In genomic region chr10:126839094-126839761, GRCh38 we compare ENCODE assay signal across 11 cellular contexts.
DNase-seq lines count a peak whose midpoint lies in the region; ATAC-seq and TF ChIP-seq lines count a peak whose summit lies in the region.
"Had no signal": no experiment of that assay in that cellular context is flagged by ENCODE, and none has a peak within 500 bp of the region (broad histone marks: within the 10 kb centered on the region; RNA-seq: fewer than 3 reads in every experiment).

No MANE protein-coding gene starts in this region.

- H3K27ac ChIP-seq in A673 (ENCODE audit: low read depth, low read length, poor library complexity, severe bottlenecking), result no peak overlapping the region
- H3K27ac ChIP-seq in caudate nucleus (ENCODE audit: low read depth, low read length), result peak overlapping the region; percentile 92
- H3K27ac ChIP-seq in PC-3 (ENCODE audit: low read length), result no peak overlapping the region
- H3K27ac ChIP-seq in ascending aorta, result no peak overlapping the region

- intact Hi-C loops in A673 (cut with micrococcal nuclease; ENCODE audit: unreplicated experiment), result no loop called here
- intact Hi-C loops in PC-3 (cut with micrococcal nuclease), result no loop called here
- intact Hi-C loops in ascending aorta (cut with DNase I), result no loop called here

- no peak overlapping the region for H2AFZ ChIP-seq in PC-3 (ENCODE audit: low read length)

- DNase-seq in A673 (ENCODE audit: low spot score) (peak; percentile 18), NCI-H2029 treated with DMSO at 0.1 percent for 48 hours (lab: John Stamatoyannopoulos, UW) (peak; percentile 73), caudate nucleus (lab: John Stamatoyannopoulos, UW) (peak in 60 of 61 donors; percentile 6 to 96 (median 80)), middle frontal gyrus (ENCODE audit: extremely low spot score, low spot score) (peak; percentile 23), NCI-H446 (lab: John Stamatoyannopoulos, UW) (no peak), PC-3 (no peak), ascending aorta (ENCODE audit: low spot score in 2 of 2) (no peak)
- DNase-seq: activated CD8-positive, alpha-beta memory T cell treated with anti-CD3 and anti-CD28 coated beads for 24 hours; T-cell; trophoblast cell had no signal

- H3K27me3 ChIP-seq in A673 (replicated peaks; ENCODE audit: insufficient read depth, low read depth, low read length, poor library complexity) (peaks cover 3% of the 10 kb centered on the region), PC-3 (ENCODE audit: low read length) (no peaks in the 10 kb centered on the region), ascending aorta (no peaks in the 10 kb centered on the region)

- H3K36me3 ChIP-seq in A673 (ENCODE audit: insufficient read depth, low read length, poor library complexity, severe bottlenecking) (no peaks in the 10 kb centered on the region), PC-3 (ENCODE audit: low read depth, low read length) (no peaks in the 10 kb centered on the region), ascending aorta (no peaks in the 10 kb centered on the region)

- ATAC-seq in GM21381 (IDR thresholded peaks at IDR 0.05; ENCODE audit: unreplicated experiment) (no peak), PC-3 (no peak)
- ATAC-seq: T-cell had no signal

- H3K4me3 ChIP-seq in A673 (ENCODE audit: low read depth, low read length, poor library complexity, severe bottlenecking) (no peak overlapping the region), PC-3 (ENCODE audit: low read length) (no peak overlapping the region), ascending aorta (no peak overlapping the region)

- no peak for TF ChIP-seq CTCF in A673 (conservative IDR thresholded peaks at IDR 0.05; ENCODE audit: low read depth, low read length)
- no peak for TF ChIP-seq CTCF in PC-3 (conservative IDR thresholded peaks at IDR 0.05; ENCODE audit: low read depth, low read length)
- TF ChIP-seq CTCF in ascending aorta (IDR thresholded peaks at IDR 0.05), result no peak

- H3K9ac ChIP-seq in PC-3 (ENCODE audit: low read length), result no peak overlapping the region

- no peaks in the 10 kb centered on the region for H3K79me2 ChIP-seq in PC-3 (ENCODE audit: low read length)

- CTCF ChIA-PET in A673 (lab: Charles Lee), result no interaction called here
- CTCF ChIA-PET in PC-3 (lab: Charles Lee), result no interaction called here

- no peaks in the 10 kb centered on the region for H3K9me3 ChIP-seq in A673 (ENCODE audit: low read depth, low read length, poor library complexity, severe bottlenecking)
- no peaks in the 10 kb centered on the region for H3K9me3 ChIP-seq in PC-3 (ENCODE audit: low read length)
- no peaks in the 10 kb centered on the region for H3K9me3 ChIP-seq in ascending aorta

- H3K4me1 ChIP-seq in A673 (ENCODE audit: insufficient read depth, low read length, poor library complexity, severe bottlenecking), result no peaks in the 10 kb centered on the region
- no peaks in the 10 kb centered on the region for H3K4me1 ChIP-seq in PC-3 (ENCODE audit: insufficient read depth, low read length)
- no peaks in the 10 kb centered on the region for H3K4me1 ChIP-seq in ascending aorta

- POLR2A ChIA-PET in A673 (lab: Charles Lee; ENCODE audit: low non-redundant PET) (no interaction called here), PC-3 (lab: Charles Lee; ENCODE audit: unreplicated experiment) (no interaction called here)

- no peaks in the 10 kb centered on the region for H4K20me1 ChIP-seq in PC-3 (ENCODE audit: low read length)

- no peaks in the 10 kb centered on the region for H3F3A ChIP-seq in PC-3 (ENCODE audit: low read length, unreplicated experiment)

- no peak overlapping the region for H3K4me2 ChIP-seq in PC-3 (ENCODE audit: low read length)

- no peaks in the 10 kb centered on the region for H3K9me2 ChIP-seq in PC-3 (replicated peaks; ENCODE audit: low read length)

- no TSS peak for BruUV-seq in A673 (replicated peaks; lab: Mats Ljungman, UMichigan)
- BruUV-seq in PC-3 (replicated peaks; lab: Mats Ljungman, UMichigan), result no TSS peak

Comparison
In these comparisons a context has a peak if more than half of its experiments do, and no peak if none do; other contexts are left out.
1. DNase-seq: peak in A673 (single experiment), NCI-H2029 treated with DMSO at 0.1 percent for 48 hours (single experiment), caudate nucleus (60 of 61) and middle frontal gyrus (single experiment); none in NCI-H446 (0 of 2), PC-3 (single experiment) and ascending aorta (0 of 2).